7 cellular contexts compared by ENCODE assay signal in the genomic region with DNA sequence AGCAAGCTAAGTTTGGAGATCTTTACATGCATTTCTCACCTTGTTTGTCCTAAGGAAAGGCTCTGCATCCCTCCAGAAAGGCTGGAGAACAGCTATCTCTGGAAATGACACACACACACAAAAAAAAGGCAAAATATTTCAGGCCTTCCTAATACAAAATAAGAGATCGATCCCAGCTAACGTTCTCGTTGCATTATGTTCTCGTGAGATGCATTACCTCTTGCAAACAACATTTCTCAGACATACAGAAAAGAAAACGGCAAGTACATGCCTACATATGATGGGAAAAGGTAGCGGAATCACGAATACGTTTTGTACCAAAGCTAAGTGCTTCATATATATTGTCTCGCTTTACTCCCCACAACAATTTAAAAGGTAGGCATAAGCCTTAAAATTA. TPM values are rescaled to one million over a fixed set of nuclear protein-coding genes. Genes with fewer than 3 reads are reported as not detected.
DNase-seq lines count a peak whose midpoint lies in the region; ATAC-seq, FAIRE-seq and TF ChIP-seq lines count a peak whose summit lies in the region.

No MANE protein-coding gene starts in this region.

- H3K4me3 ChIP-seq in Karpas-422 (ENCODE audit: low read length): peak overlapping the region; percentile 89
- H3K4me3 ChIP-seq in endocrine pancreas (ENCODE audit: control insufficient read depth, insufficient read depth, low read length): peak overlapping the region; percentile 100
- H3K4me3 ChIP-seq in pancreas: peak overlapping the region; percentile 47 to 80 (median 60)

- 2% methylated on average over 9 of the region's 9 CpGs for WGBS in pancreas, 2 donors

- H4K20me1 ChIP-seq in Karpas-422 (ENCODE audit: insufficient read depth, low read depth, low read length): no peaks in the 10 kb centered on the region

- no peak overlapping the region for H3K27ac ChIP-seq in Karpas-422 (ENCODE audit: low read length)
- peak overlapping the region in 1 of 4 donors; percentile 43 for H3K27ac ChIP-seq in pancreas

- H3K4me2 ChIP-seq in Karpas-422 (ENCODE audit: low read depth, low read length, poor library complexity, severe bottlenecking): peak overlapping the region; percentile 83

- H3K9me3 ChIP-seq in Karpas-422 (ENCODE audit: low read length) (no peaks in the 10 kb centered on the region), endocrine pancreas (ENCODE audit: control insufficient read depth, low read length) (no peaks in the 10 kb centered on the region), pancreas (no peaks in the 10 kb centered on the region)

- no peaks in the 10 kb centered on the region for H3K9me2 ChIP-seq in Karpas-422 (replicated peaks; ENCODE audit: insufficient read depth, low read length)

- TF ChIP-seq CTCF in pancreas (IDR thresholded peaks at IDR 0.05): no peak

- peaks cover 55% of the 10 kb centered on the region for H3K79me2 ChIP-seq in Karpas-422 (ENCODE audit: low read length)

- FAIRE-seq in pancreas (lab: Jason Lieb, UNC) (no peak), frontal cortex (lab: Jason Lieb, UNC) (no peak)

- DNase-seq in Karpas-422 (peak; percentile 46), pancreas (no peak), frontal cortex (ENCODE audit: low spot score in 2 of 2) (no peak), ureter (ENCODE audit: low spot score) (no peak)

- H3K9ac ChIP-seq in Karpas-422 (ENCODE audit: low read length): peak overlapping the region; percentile 85
- peak overlapping the region; percentile 74 for H3K9ac ChIP-seq in endocrine pancreas (ENCODE audit: control insufficient read depth, insufficient read depth, low read length)

- intact Hi-C loops in pancreas (cut with DNase I): no loop called here

- H3K4me1 ChIP-seq in Karpas-422 (ENCODE audit: low read length): peaks cover 30% of the 10 kb centered on the region
- H3K4me1 ChIP-seq in endocrine pancreas (ENCODE audit: control insufficient read depth, insufficient read depth, low read length): peaks cover 8% of the 10 kb centered on the region
- H3K4me1 ChIP-seq in pancreas: peaks cover 0 to 11% (median 0%) of the 10 kb centered on the region in 3 donors

- H3K36me3 ChIP-seq in Karpas-422 (ENCODE audit: insufficient read depth, low read length) (peaks cover 31% of the 10 kb centered on the region), endocrine pancreas (ENCODE audit: control insufficient read depth, insufficient read depth, low read length) (no peaks in the 10 kb centered on the region), pancreas (no peaks in the 10 kb centered on the region)

- peak; percentile 3 for ATAC-seq in GM19438 (IDR thresholded peaks at IDR 0.05; ENCODE audit: low read depth, unreplicated experiment)
- no peak for ATAC-seq in pancreas
- ATAC-seq in GM21360 (IDR thresholded peaks at IDR 0.05; ENCODE audit: unreplicated experiment): no peak

- H3K27me3 ChIP-seq in Karpas-422 (ENCODE audit: low read length) (no peaks in the 10 kb centered on the region), endocrine pancreas (ENCODE audit: control insufficient read depth, insufficient read depth, low read length) (no peaks in the 10 kb centered on the region), pancreas (no peaks in the 10 kb centered on the region)

- no peak overlapping the region for H2AFZ ChIP-seq in Karpas-422 (ENCODE audit: low read length)

RNA-seq across cellular contexts. Expression of gene MTERF1, which starts 0.5 kb away (rescaled TPM):
- total RNA-seq in Karpas-422 (2014; rRNA removed; shearing (Covaris generic); ENCODE audit: low replicate concordance): 21.1 and 25.5 TPM in 2 replicates
- total RNA-seq in pancreas: 1 to 10 TPM; 1.9 to 9.0 (median 4.9) TPM
- 1 to 10 TPM; 2.9 to 6.3 TPM for polyA plus RNA-seq in pancreas
- total RNA-seq in frontal cortex: 23.6 TPM
- 20.4 TPM for total RNA-seq in ureter
